In genomic region chr6:2861822-2862164, GRCh38 we compare ENCODE assay signal across 23 cellular contexts. TPM values are rescaled to one million over a fixed set of nuclear protein-coding genes. Genes with fewer than 3 reads are reported as not detected.
DNase-seq lines count a peak whose midpoint lies in the region; ATAC-seq, FAIRE-seq and TF ChIP-seq lines count a peak whose summit lies in the region.
"Had no signal": no experiment of that assay in that cellular context is flagged by ENCODE, and none has a peak within 500 bp of the region (broad histone marks: within the 10 kb centered on the region; RNA-seq: fewer than 3 reads in every experiment).

No MANE protein-coding gene starts in this region.

- H2AFZ ChIP-seq in OCI-LY3 (ENCODE audit: low read depth, low read length) (no peak overlapping the region), PC-9 (no peak overlapping the region), HepG2 (ENCODE audit: low read length) (no peak overlapping the region)
- H2AFZ ChIP-seq: GM23248 had no signal

- CTCF ChIA-PET in PC-9 (lab: Charles Lee) (interaction anchor here (0.6 kb wide), 1 partner anchor 62 kb away, joined by 11 read pairs; no protein-coding TSS in a partner anchor), HepG2 (lab: Yijun Ruan, JAX; ENCODE audit: low intra/inter-chr PET ratio, low total read pairs) (no interaction called here)

- H3K36me3 Mint-ChIP-seq in activated T-cell treated with anti-CD3 and anti-CD28 coated beads, Interleukin-2, amount 50 U/mL, for 24 hours (ENCODE audit: low read depth), result peaks cover 8% of the 10 kb centered on the region
- H3K36me3 Mint-ChIP-seq in activated T-cell treated with anti-CD3 and anti-CD28 coated beads, Interleukin-2, amount 50 U/mL, for 4 hours (ENCODE audit: insufficient read depth), result peaks cover 2% of the 10 kb centered on the region
- peaks cover 6% of the 10 kb centered on the region for H3K36me3 Mint-ChIP-seq in activated naive CD8-positive, alpha-beta T cell treated with anti-CD3 and anti-CD28 coated beads, Interleukin-2, amount 50 U/mL, for 24 hours (ENCODE audit: low read depth)
- H3K36me3 Mint-ChIP-seq in stimulated activated naive B cell treated with anti-CD40 and anti-IgM and Interleukin-4, amounts not matched to agents 10 μg/mL and 1 μg/mL and 100 μg/mL, for 72 hours, result peaks cover 3 to 6% of the 10 kb centered on the region in 2 donors

- no peaks in the 10 kb centered on the region for H3K9me2 ChIP-seq in PC-9 (ENCODE audit: insufficient read depth)

- in situ Hi-C loops in HepG2 (cut with HindIII; ENCODE audit: extremely low pct_ligation_motif_present, low pct_unique_long_range_greater_than_20kb), result no loop called here

- H3F3A ChIP-seq in PC-9 (ENCODE audit: insufficient read depth, low read depth), result no peaks in the 10 kb centered on the region

- H3K4me1 ChIP-seq in OCI-LY3 (ENCODE audit: low read length) (peaks cover 90% of the 10 kb centered on the region), PC-9 (replicated peaks; ENCODE audit: insufficient read depth) (no peaks in the 10 kb centered on the region), HepG2 (ENCODE audit: insufficient read depth, low read length) (peaks cover 76% of the 10 kb centered on the region)

- H3K9me3 ChIP-seq in OCI-LY3 (ENCODE audit: insufficient read depth, low read length) (peaks cover 3% of the 10 kb centered on the region; the same call in 1 of the 2 replicates), PC-9 (ENCODE audit: insufficient read depth, low read depth) (no peaks in the 10 kb centered on the region), HepG2 (ENCODE audit: low read length) (no peaks in the 10 kb centered on the region)
- H3K9me3 ChIP-seq: esophagus squamous epithelium, heart left ventricle, pancreas, suprapubic skin had no signal

- ATAC-seq in activated T-cell treated with anti-CD3 and anti-CD28 coated beads, Interleukin-2, amount 50 U/mL, for 4 hours, result no peak
- ATAC-seq in activated naive CD8-positive, alpha-beta T cell treated with anti-CD3 and anti-CD28 coated beads, Interleukin-2, amount 50 U/mL, for 24 hours, result no peak
- no peak for ATAC-seq in stimulated activated naive B cell treated with anti-CD40 and anti-IgM and Interleukin-4, amounts not matched to agents 10 μg/mL and 1 μg/mL and 100 μg/mL, for 72 hours (replicated peaks)
- no peak for ATAC-seq in HepG2
- ATAC-seq: heart left ventricle, Panc1, pancreas, WTC11 had no signal

- H3K27ac Mint-ChIP-seq in activated T-cell treated with anti-CD3 and anti-CD28 coated beads, Interleukin-2, amount 50 U/mL, for 24 hours, result peak overlapping the region; percentile 93
- peak overlapping the region; percentile 90 for H3K27ac Mint-ChIP-seq in activated naive CD8-positive, alpha-beta T cell treated with anti-CD3 and anti-CD28 coated beads, Interleukin-2, amount 50 U/mL, for 24 hours
- H3K27ac Mint-ChIP-seq in stimulated activated naive B cell treated with anti-CD40 and anti-IgM and Interleukin-4, amounts not matched to agents 10 μg/mL and 1 μg/mL and 100 μg/mL, for 72 hours, result peak overlapping the region; percentile 100

- TF ChIP-seq RAD21 in HepG2 (CRISPR knock-in tag; IDR thresholded peaks at IDR 0.05), result no peak

- DNase-seq in activated T-cell treated with anti-CD3 and anti-CD28 coated beads, Interleukin-2, amount 50 U/mL, for 24 hours, result no peak
- DNase-seq in activated T-cell treated with anti-CD3 and anti-CD28 coated beads, Interleukin-2, amount 50 U/mL, for 4 hours, result no peak
- DNase-seq in activated naive CD8-positive, alpha-beta T cell treated with anti-CD3 and anti-CD28 coated beads, Interleukin-2, amount 50 U/mL, for 24 hours, result no peak
- DNase-seq in stimulated activated naive B cell treated with anti-CD40 and anti-IgM and Interleukin-4, amounts not matched to agents 10 μg/mL and 1 μg/mL and 100 μg/mL, for 72 hours, result no peak
- DNase-seq in urothelium cell line (ENCODE audit: low spot score) (no peak), PC-9 (no peak), HepG2 (ENCODE audit: low spot score) (no peak)
- DNase-seq: ACHN, Calu3, esophagus squamous epithelium, GM23248, heart left ventricle, kidney, midbrain, NCI-H2029 treated with DMSO at 0.1 percent for 48 hours, NCI-H524 treated with DMSO at 0.1 percent for 48 hours, pancreas, small intestine, SW 1271 had no signal

- H3K27me3 Mint-ChIP-seq in activated T-cell treated with anti-CD3 and anti-CD28 coated beads, Interleukin-2, amount 50 U/mL, for 24 hours, result no peaks in the 10 kb centered on the region
- H3K27me3 Mint-ChIP-seq in activated T-cell treated with anti-CD3 and anti-CD28 coated beads, Interleukin-2, amount 50 U/mL, for 4 hours (ENCODE audit: low read depth), result no peaks in the 10 kb centered on the region
- H3K27me3 Mint-ChIP-seq in activated naive CD8-positive, alpha-beta T cell treated with anti-CD3 and anti-CD28 coated beads, Interleukin-2, amount 50 U/mL, for 24 hours, result no peaks in the 10 kb centered on the region
- peaks cover 0 to 3% of the 10 kb centered on the region in 2 donors for H3K27me3 Mint-ChIP-seq in stimulated activated naive B cell treated with anti-CD40 and anti-IgM and Interleukin-4, amounts not matched to agents 10 μg/mL and 1 μg/mL and 100 μg/mL, for 72 hours

- H3K9ac ChIP-seq in OCI-LY3 (ENCODE audit: low read length), result peak overlapping the region; percentile 66
- H3K9ac ChIP-seq in HepG2 (ENCODE audit: insufficient read depth, low read depth, low read length), result no peak overlapping the region
- H3K9ac ChIP-seq: GM23248 had no signal

- POLR2A ChIA-PET in PC-9 (lab: Charles Lee; ENCODE audit: unreplicated experiment) (no interaction called here), HepG2 (lab: Yijun Ruan, JAX) (interaction anchor here (1.1 to 2.6 kb wide), 4 partner anchors 11 to 42 kb away, joined by 3 to 7 read pairs (median 5); partner anchors contain the start of genes SERPINB1 and SERPINB9)

- no CpG with 5 or more reads among the region's 1 CpG for WGBS in HepG2 (ENCODE audit: low lambda C conversion rate)

- H3K4me2 ChIP-seq in OCI-LY3 (ENCODE audit: low read length) (peak overlapping the region; percentile 60), PC-9 (no peak overlapping the region), HepG2 (ENCODE audit: low read depth, low read length) (no peak overlapping the region)

- H3K9me3 Mint-ChIP-seq in activated T-cell treated with anti-CD3 and anti-CD28 coated beads, Interleukin-2, amount 50 U/mL, for 24 hours, result peaks cover 2% of the 10 kb centered on the region
- H3K9me3 Mint-ChIP-seq in activated T-cell treated with anti-CD3 and anti-CD28 coated beads, Interleukin-2, amount 50 U/mL, for 4 hours, result no peaks in the 10 kb centered on the region
- H3K9me3 Mint-ChIP-seq in activated naive CD8-positive, alpha-beta T cell treated with anti-CD3 and anti-CD28 coated beads, Interleukin-2, amount 50 U/mL, for 24 hours, result no peaks in the 10 kb centered on the region
- H3K9me3 Mint-ChIP-seq in stimulated activated naive B cell treated with anti-CD40 and anti-IgM and Interleukin-4, amounts not matched to agents 10 μg/mL and 1 μg/mL and 100 μg/mL, for 72 hours, result peaks cover 3 to 4% of the 10 kb centered on the region in 2 donors

- TF ChIP-seq CTCF in OCI-LY3 (IDR thresholded peaks at IDR 0.05; ENCODE audit: low read depth, low read length), result no peak
- no peak for TF ChIP-seq CTCF in PC-9 (conservative IDR thresholded peaks at IDR 0.05)
- no peak for TF ChIP-seq CTCF in HepG2 (CRISPR knock-in tag; IDR thresholded peaks at IDR 0.05)

- BruUV-seq in PC-9 (replicated peaks; lab: Mats Ljungman, UMichigan) (no TSS peak), HepG2 (replicated peaks; lab: Mats Ljungman, UMichigan) (no TSS peak)

- intact Hi-C loops in PC-9 (cut with micrococcal nuclease; ENCODE audit: unreplicated experiment) (no loop called here), HepG2 (cut with micrococcal nuclease; ENCODE audit: unreplicated experiment) (no loop called here)

- H3K4me3 ChIP-seq in OCI-LY3 (ENCODE audit: low read length) (peak overlapping the region; percentile 14; the same call in 1 of the 2 replicates), PC-9 (no peak overlapping the region), HepG2 (replicated peaks in 1 of 3; ENCODE audit: insufficient read depth in 1 of 3, low read depth in 2 of 3, low read length in 3 of 3) (no peak overlapping the region)
- H3K4me3 ChIP-seq: esophagus squamous epithelium, GM23248, heart left ventricle, pancreas, suprapubic skin had no signal

- H3K36me3 ChIP-seq in OCI-LY3 (replicated peaks; ENCODE audit: low read depth, low read length), result no peaks in the 10 kb centered on the region
- H3K36me3 ChIP-seq in PC-9 (ENCODE audit: low read depth), result no peaks in the 10 kb centered on the region
- H3K36me3 ChIP-seq in HepG2 (replicated peaks in 1 of 2; ENCODE audit: control insufficient read depth in 1 of 2, insufficient read depth in 2 of 2, low read length in 2 of 2), result no peaks in the 10 kb centered on the region
- H3K36me3 ChIP-seq: esophagus squamous epithelium, heart left ventricle, pancreas, suprapubic skin had no signal

- H4K20me1 ChIP-seq in OCI-LY3 (ENCODE audit: insufficient read depth, low read length) (no peaks in the 10 kb centered on the region), PC-9 (ENCODE audit: insufficient read depth) (no peaks in the 10 kb centered on the region), HepG2 (ENCODE audit: insufficient read depth, low read length) (no peaks in the 10 kb centered on the region)

- TF ChIP-seq POLR2A in HepG2 (IDR thresholded peaks at IDR 0.05; ENCODE audit: insufficient read depth in 1 of 2, low read depth in 2 of 2, low read length in 2 of 2), result no peak

- TF ChIP-seq EP300 in HepG2 (IDR thresholded peaks at IDR 0.05; ENCODE audit: low read depth in 2 of 2, low read length in 2 of 2) (no peak), HepG2 (CRISPR knock-in tag; IDR thresholded peaks at IDR 0.05; ENCODE audit: borderline replicate concordance) (no peak)

- FAIRE-seq in urothelium cell line (lab: Jason Lieb, UNC) (no peak), HepG2 (lab: Jason Lieb, UNC) (no peak)
- FAIRE-seq: kidney, pancreas, small intestine had no signal

- H3K27ac ChIP-seq in OCI-LY3 (ENCODE audit: low read length) (peak overlapping the region; percentile 99), PC-9 (no peak overlapping the region), HepG2 (ENCODE audit: extremely low read length, insufficient read depth, low read length) (no peak overlapping the region)
- H3K27ac ChIP-seq: esophagus squamous epithelium, GM23248, pancreas, suprapubic skin had no signal

- no peaks in the 10 kb centered on the region for H3K27me3 ChIP-seq in OCI-LY3 (ENCODE audit: low read depth, low read length)
- no peaks in the 10 kb centered on the region for H3K27me3 ChIP-seq in PC-9 (ENCODE audit: insufficient read depth, low read depth)
- no peaks in the 10 kb centered on the region for H3K27me3 ChIP-seq in HepG2 (ENCODE audit: control insufficient read depth in 1 of 2, insufficient read depth in 2 of 2, low read length in 2 of 2)
- H3K27me3 ChIP-seq: esophagus squamous epithelium, heart left ventricle, pancreas, suprapubic skin had no signal

- H3K4me3 Mint-ChIP-seq in activated T-cell treated with anti-CD3 and anti-CD28 coated beads, Interleukin-2, amount 50 U/mL, for 24 hours, result peak overlapping the region; percentile 49
- no peak overlapping the region for H3K4me3 Mint-ChIP-seq in activated T-cell treated with anti-CD3 and anti-CD28 coated beads, Interleukin-2, amount 50 U/mL, for 4 hours
- peak overlapping the region; percentile 48 for H3K4me3 Mint-ChIP-seq in activated naive CD8-positive, alpha-beta T cell treated with anti-CD3 and anti-CD28 coated beads, Interleukin-2, amount 50 U/mL, for 24 hours
- H3K4me3 Mint-ChIP-seq in stimulated activated naive B cell treated with anti-CD40 and anti-IgM and Interleukin-4, amounts not matched to agents 10 μg/mL and 1 μg/mL and 100 μg/mL, for 72 hours, result peak overlapping the region; percentile 67 to 82
- H3K4me3 Mint-ChIP-seq: WTC11 had no signal

- peaks cover 88% of the 10 kb centered on the region for H3K4me1 Mint-ChIP-seq in activated T-cell treated with anti-CD3 and anti-CD28 coated beads, Interleukin-2, amount 50 U/mL, for 24 hours (ENCODE audit: low read depth)
- peaks cover 87% of the 10 kb centered on the region for H3K4me1 Mint-ChIP-seq in activated T-cell treated with anti-CD3 and anti-CD28 coated beads, Interleukin-2, amount 50 U/mL, for 4 hours (ENCODE audit: low read depth)
- peaks cover 88% of the 10 kb centered on the region for H3K4me1 Mint-ChIP-seq in activated naive CD8-positive, alpha-beta T cell treated with anti-CD3 and anti-CD28 coated beads, Interleukin-2, amount 50 U/mL, for 24 hours
- H3K4me1 Mint-ChIP-seq in stimulated activated naive B cell treated with anti-CD40 and anti-IgM and Interleukin-4, amounts not matched to agents 10 μg/mL and 1 μg/mL and 100 μg/mL, for 72 hours, result peaks cover 65 to 94% of the 10 kb centered on the region in 2 donors

- H3K79me2 ChIP-seq in OCI-LY3 (ENCODE audit: low read length) (no peaks in the 10 kb centered on the region), PC-9 (ENCODE audit: low read depth) (no peaks in the 10 kb centered on the region), HepG2 (ENCODE audit: insufficient read depth, low read length) (no peaks in the 10 kb centered on the region)

RNA-seq across cellular contexts. Expression of gene SERPINB1, which starts 20.1 kb away (rescaled TPM):
- total RNA-seq in activated T-cell treated with anti-CD3 and anti-CD28 coated beads, Interleukin-2, amount 50 U/mL, for 4 hours, result 10 to 100 TPM; 16.7 to 19.3 (median 18.0) TPM
- 82.3 and 93.9 TPM in 2 replicates for total RNA-seq in PC-9 (2021)
- total RNA-seq in HepG2 (2016; rRNA removed; fragmentation: Illumina TruSeq; extraction: Trizol), result 41.4 and 60.1 TPM in 2 replicates
- total RNA-seq in HepG2 (2016; cell fraction: cytosol; rRNA removed; fragmentation: Illumina TruSeq; extraction: Trizol; ENCODE audit: low read depth), result 22.9 and 24.8 TPM in 2 replicates
- total RNA-seq in HepG2 (2016; cell fraction: insoluble cytoplasmic fraction; rRNA removed; fragmentation: Illumina TruSeq; extraction: Trizol), result 40.1 and 52.3 TPM in 2 replicates
- 38.4 and 42.1 TPM in 2 replicates for total RNA-seq in HepG2 (2016; cell fraction: membrane; rRNA removed; fragmentation: Illumina TruSeq; extraction: Trizol)
- total RNA-seq in HepG2 (2016; cell fraction: nucleus; rRNA removed; fragmentation: Illumina TruSeq; extraction: Trizol), result 23.4 and 26.0 TPM in 2 replicates
- polyA plus RNA-seq in HepG2 (2011; rRNA removed), result 48.7 and 60.5 TPM in 2 replicates
- polyA plus RNA-seq in HepG2 (2011; cell fraction: cytosol; rRNA removed), result 35.1 and 50.0 TPM in 2 replicates
- polyA plus RNA-seq in HepG2 (2011; cell fraction: nucleus; rRNA removed), result 16.6 and 20.7 TPM in 2 replicates
- polyA plus RNA-seq in HepG2 (2012), result 55.8 and 68.9 TPM in 2 replicates
- 37.2 and 40.1 TPM in 2 replicates for polyA plus RNA-seq in HepG2 (2016; cell fraction: cytosol; fragmentation: Illumina TruSeq; extraction: Trizol; ENCODE audit: low read depth)
- 67.5 and 71.1 TPM in 2 replicates for polyA plus RNA-seq in HepG2 (2016; cell fraction: insoluble cytoplasmic fraction; fragmentation: Illumina TruSeq; extraction: Trizol; ENCODE audit: low read depth)
- 42.6 and 44.3 TPM in 2 replicates for polyA plus RNA-seq in HepG2 (2016; cell fraction: membrane; fragmentation: Illumina TruSeq; extraction: Trizol; ENCODE audit: low read depth)
- 39.9 and 41.4 TPM in 2 replicates for polyA plus RNA-seq in HepG2 (2016; cell fraction: nucleus; fragmentation: Illumina TruSeq; extraction: Trizol; ENCODE audit: insufficient read depth, low read depth)
- polyA minus RNA-seq in HepG2 (2011; rRNA and poly(A)+ RNA removed; ENCODE audit: low replicate concordance), result 29.1 and 31.0 TPM in 2 replicates
- 46.4 and 51.7 TPM in 2 replicates for polyA minus RNA-seq in HepG2 (2011; cell fraction: cytosol; rRNA and poly(A)+ RNA removed)
- 32.6 and 44.3 TPM in 2 replicates for polyA minus RNA-seq in HepG2 (2011; cell fraction: nucleus; rRNA and poly(A)+ RNA removed)

RNA-seq across cellular contexts. Expression of gene SERPINB9, which starts 41.3 kb away (rescaled TPM):
- 10 to 100 TPM; 41.0 to 48.0 (median 42.4) TPM for total RNA-seq in activated T-cell treated with anti-CD3 and anti-CD28 coated beads, Interleukin-2, amount 50 U/mL, for 4 hours
- total RNA-seq in PC-9 (2021), result 1.7 and 2.4 TPM in 2 replicates
- 7.2 and 9.8 TPM in 2 replicates for total RNA-seq in HepG2 (2016; rRNA removed; fragmentation: Illumina TruSeq; extraction: Trizol)
- 0.61 and 0.71 TPM in 2 replicates for total RNA-seq in HepG2 (2016; cell fraction: cytosol; rRNA removed; fragmentation: Illumina TruSeq; extraction: Trizol; ENCODE audit: low read depth)
- 7.0 and 8.5 TPM in 2 replicates for total RNA-seq in HepG2 (2016; cell fraction: insoluble cytoplasmic fraction; rRNA removed; fragmentation: Illumina TruSeq; extraction: Trizol)
- 2.7 and 2.9 TPM in 2 replicates for total RNA-seq in HepG2 (2016; cell fraction: membrane; rRNA removed; fragmentation: Illumina TruSeq; extraction: Trizol)
- 2.9 and 4.3 TPM in 2 replicates for total RNA-seq in HepG2 (2016; cell fraction: nucleus; rRNA removed; fragmentation: Illumina TruSeq; extraction: Trizol)
- polyA plus RNA-seq in HepG2 (2011; rRNA removed), result 32.5 and 36.7 TPM in 2 replicates
- polyA plus RNA-seq in HepG2 (2011; cell fraction: cytosol; rRNA removed), result 23.5 and 30.7 TPM in 2 replicates
- polyA plus RNA-seq in HepG2 (2011; cell fraction: nucleus; rRNA removed), result 9.8 and 12.8 TPM in 2 replicates
- polyA plus RNA-seq in HepG2 (2012), result 6.6 and 9.0 TPM in 2 replicates
- polyA plus RNA-seq in HepG2 (2016; cell fraction: cytosol; fragmentation: Illumina TruSeq; extraction: Trizol; ENCODE audit: low read depth), result 0.33 and 0.35 TPM in 2 replicates
- polyA plus RNA-seq in HepG2 (2016; cell fraction: insoluble cytoplasmic fraction; fragmentation: Illumina TruSeq; extraction: Trizol; ENCODE audit: low read depth), result 8.7 and 10.9 TPM in 2 replicates
- polyA plus RNA-seq in HepG2 (2016; cell fraction: membrane; fragmentation: Illumina TruSeq; extraction: Trizol; ENCODE audit: low read depth), result 1.5 and 1.6 TPM in 2 replicates
- 5.0 and 5.4 TPM in 2 replicates for polyA plus RNA-seq in HepG2 (2016; cell fraction: nucleus; fragmentation: Illumina TruSeq; extraction: Trizol; ENCODE audit: insufficient read depth, low read depth)
- polyA minus RNA-seq in HepG2 (2011; rRNA and poly(A)+ RNA removed; ENCODE audit: low replicate concordance), result 0.21 and 49.0 TPM in 2 replicates
- polyA minus RNA-seq in HepG2 (2011; cell fraction: cytosol; rRNA and poly(A)+ RNA removed), result 29.2 and 32.6 TPM in 2 replicates
- polyA minus RNA-seq in HepG2 (2011; cell fraction: nucleus; rRNA and poly(A)+ RNA removed), result 13.3 and 18.3 TPM in 2 replicates
